ENCODE assay signal across 8 cellular contexts in genomic region chr9:91131433-91131839, GRCh38.
A peak's percentile ranks its signal among the peaks of the same experiment; 100 is the strongest.
DNase-seq lines count a peak whose midpoint lies in the region; ATAC-seq, FAIRE-seq and TF ChIP-seq lines count a peak whose summit lies in the region.

No MANE protein-coding gene starts in this region.

- no peak overlapping the region for H3K27ac ChIP-seq in OCI-LY7 (ENCODE audit: low read depth, low read length, poor library complexity, severe bottlenecking)

- no peak for ATAC-seq in GM19455 (IDR thresholded peaks at IDR 0.05; ENCODE audit: unreplicated experiment)

- intact Hi-C loops in OCI-LY7 (cut with micrococcal nuclease; ENCODE audit: unreplicated experiment) = no loop called here

- H3K36me3 Mint-ChIP-seq in activated T-cell treated with anti-CD3 and anti-CD28 coated beads, Interleukin-2, amount 50 U/mL, for 24 hours (ENCODE audit: low read depth) = no peaks in the 10 kb centered on the region

- no peaks in the 10 kb centered on the region for H3K79me2 ChIP-seq in OCI-LY7 (ENCODE audit: insufficient read depth, low read depth, low read length)

- no peaks in the 10 kb centered on the region for H3K27me3 Mint-ChIP-seq in activated T-cell treated with anti-CD3 and anti-CD28 coated beads, Interleukin-2, amount 50 U/mL, for 24 hours

- H3K4me1 Mint-ChIP-seq in activated T-cell treated with anti-CD3 and anti-CD28 coated beads, Interleukin-2, amount 50 U/mL, for 24 hours (ENCODE audit: low read depth) = peaks cover 43% of the 10 kb centered on the region

- no TSS peak for BruUV-seq in OCI-LY7 (replicated peaks; lab: Mats Ljungman, UMichigan)

- peaks cover 3% of the 10 kb centered on the region for H3K9me3 Mint-ChIP-seq in activated T-cell treated with anti-CD3 and anti-CD28 coated beads, Interleukin-2, amount 50 U/mL, for 24 hours

- no peak overlapping the region for H3K4me2 ChIP-seq in OCI-LY7 (ENCODE audit: low read length)

- CTCF ChIA-PET in OCI-LY7 (lab: Charles Lee; ENCODE audit: unreplicated experiment) = no interaction called here

- H3K4me3 ChIP-seq in OCI-LY7 (ENCODE audit: low read depth, low read length, poor library complexity, severe bottlenecking) = no peak overlapping the region

- H3K4me3 Mint-ChIP-seq in activated T-cell treated with anti-CD3 and anti-CD28 coated beads, Interleukin-2, amount 50 U/mL, for 24 hours = peak overlapping the region; percentile 38

- H2AFZ ChIP-seq in OCI-LY7 (ENCODE audit: low read length) = no peak overlapping the region

- peak; percentile 9 for FAIRE-seq in HTR-8/SVneo (lab: Jason Lieb, UNC)

- TF ChIP-seq CTCF in OCI-LY7 (conservative IDR thresholded peaks at IDR 0.05; ENCODE audit: low read length) = no peak

- H4K20me1 ChIP-seq in OCI-LY7 (ENCODE audit: insufficient read depth, low read length) = no peaks in the 10 kb centered on the region

- peak; percentile 98 for DNase-seq in ELR (ENCODE audit: low read depth)
- peak; percentile 75 for DNase-seq in HTR-8/SVneo (ENCODE audit: insufficient read length, low spot score)
- peak; percentile 74 for DNase-seq in activated T-cell treated with anti-CD3 and anti-CD28 coated beads, Interleukin-2, amount 50 U/mL, for 24 hours
- peak; percentile 83 for DNase-seq in glomerular visceral epithelial cell (ENCODE audit: extremely low spot score)
- DNase-seq in stimulated activated CD8-positive, alpha-beta memory T cell treated with anti-CD3 and anti-CD28 coated beads, Interleukin-7, amount 100 ng/mL, for 4 hours (ENCODE audit: low read depth in 2 of 2) = peak; percentile 24 to 48
- no peak for DNase-seq in OCI-LY7 (ENCODE audit: low spot score)
- no peak for DNase-seq in NCI-H2196 treated with DMSO at 0.1 percent for 48 hours (lab: John Stamatoyannopoulos, UW; ENCODE audit: unreplicated experiment)

- peak overlapping the region; percentile 95 for H3K27ac Mint-ChIP-seq in activated T-cell treated with anti-CD3 and anti-CD28 coated beads, Interleukin-2, amount 50 U/mL, for 24 hours

- H3K9me2 ChIP-seq in OCI-LY7 (ENCODE audit: insufficient read depth, low read length) = no peaks in the 10 kb centered on the region

- H3K9me3 ChIP-seq in OCI-LY7 (ENCODE audit: low read length) = no peaks in the 10 kb centered on the region

- no peaks in the 10 kb centered on the region for H3K4me1 ChIP-seq in OCI-LY7 (ENCODE audit: insufficient read depth, low read length, poor library complexity, severe bottlenecking)

- H3K36me3 ChIP-seq in OCI-LY7 (ENCODE audit: insufficient read depth, low read length) = no peaks in the 10 kb centered on the region

- POLR2A ChIA-PET in OCI-LY7 (lab: Charles Lee) = interaction anchor here (0.7 kb wide), 2 partner anchors 68 to 1136 kb away, joined by 3 to 4 read pairs; no protein-coding TSS in a partner anchor

Comparison
In these comparisons a context has a peak if more than half of its experiments do, and no peak if none do; other contexts are left out.
1. DNase-seq: peak in ELR (single experiment), HTR-8/SVneo (single experiment), activated T-cell treated with anti-CD3 and anti-CD28 coated beads, Interleukin-2, amount 50 U/mL, for 24 hours (single experiment), glomerular visceral epithelial cell (single experiment) and stimulated activated CD8-positive, alpha-beta memory T cell treated with anti-CD3 and anti-CD28 coated beads, Interleukin-7, amount 100 ng/mL, for 4 hours (2 of 2); none in OCI-LY7 (single experiment) and NCI-H2196 treated with DMSO at 0.1 percent for 48 hours (single experiment).